In the genomic region with DNA sequence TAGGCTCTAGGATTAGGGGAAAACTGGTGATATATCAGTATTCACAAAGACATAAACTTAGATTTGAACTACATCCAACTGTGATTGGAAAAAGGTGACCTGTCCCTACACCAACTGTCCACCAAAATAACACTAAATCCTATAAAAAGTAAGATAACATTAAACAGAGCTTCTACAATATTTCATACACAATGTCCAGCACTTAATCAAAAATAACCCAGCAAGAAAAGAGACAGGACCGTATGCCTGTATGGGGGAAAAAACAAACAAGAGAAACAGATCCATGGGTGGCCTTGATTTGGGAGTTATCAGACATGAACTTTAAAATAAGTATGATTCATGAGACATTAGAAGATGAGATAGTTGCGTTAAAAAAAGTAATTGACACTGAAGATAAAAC, we compare ENCODE assay signal across 23 cellular contexts.
"Had no signal": no experiment of that assay in that cellular context is flagged by ENCODE, and none has a peak within 500 bp of the region (broad histone marks: within the 10 kb centered on the region; RNA-seq: fewer than 3 reads in every experiment).

No MANE protein-coding gene starts in this region.

- DNase-seq: colonic mucosa; cortex of kidney; dermis blood vessel endothelial cell; dorsolateral prefrontal cortex; effector CD4-positive, alpha-beta T cell; effector CD8-positive, alpha-beta T cell; effector memory CD4-positive, alpha-beta T cell; effector memory CD8-positive, alpha-beta T cell; endodermal cell; erythroblast; esophagus squamous epithelium; foreskin fibroblast; foreskin keratinocyte; foreskin melanocyte; gastrocnemius medialis; glutamatergic neuron; head of caudate nucleus; heart left ventricle; heart right ventricle had no signal

- H3K36me3 ChIP-seq: colonic mucosa, esophagus muscularis mucosa, esophagus squamous epithelium, gastrocnemius medialis, gastroesophageal sphincter, heart left ventricle, heart right ventricle had no signal

- H3K27ac ChIP-seq: colonic mucosa, coronary artery, dorsolateral prefrontal cortex, epithelial cell of prostate, esophagus squamous epithelium, foreskin keratinocyte, gastrocnemius medialis, heart right ventricle had no signal

- H3K4me1 ChIP-seq: colonic mucosa, foreskin keratinocyte, gastrocnemius medialis had no signal

- H3K9me3 ChIP-seq: colonic mucosa, esophagus squamous epithelium, gastrocnemius medialis had no signal

- H3K4me3 ChIP-seq: colonic mucosa, coronary artery, dorsolateral prefrontal cortex, esophagus muscularis mucosa, esophagus squamous epithelium, gastrocnemius medialis, gastroesophageal sphincter, heart left ventricle, heart right ventricle had no signal
